Comparison of ENCODE assay signal across 12 cellular contexts in genomic region chr1:204923626-204924012, GRCh38.
"Had no signal": no experiment of that assay in that cellular context is flagged by ENCODE, and none has a peak within 500 bp of the region (broad histone marks: within the 10 kb centered on the region; RNA-seq: fewer than 3 reads in every experiment).

No MANE protein-coding gene starts in this region.

- H3K4me3 ChIP-seq: colonic mucosa, pancreas, stomach, thyroid gland had no signal

- FAIRE-seq: pancreas, small intestine had no signal

- H3K27me3 ChIP-seq: colonic mucosa, pancreas, thyroid gland had no signal

- H3K36me3 ChIP-seq: colonic mucosa, pancreas, stomach, thyroid gland had no signal

- DNase-seq: activated CD4-positive, alpha-beta memory T cell treated with anti-CD3 and anti-CD28 coated beads, Interleukin-2, amount 10 ng/mL, durations not matched to agents 7 days and 5 days; activated CD4-positive, alpha-beta T cell treated with anti-CD3 and anti-CD28 coated beads for 36 hours; activated naive CD8-positive, alpha-beta T cell treated with anti-CD3 and anti-CD28 coated beads, Interleukin-2, amount 10 ng/mL, durations not matched to agents 7 days and 5 days; activated T-cell treated with anti-CD3 and anti-CD28 coated beads, Interleukin-2, amount 50 U/mL, for 72 hours; colonic mucosa; effector memory CD8-positive, alpha-beta T cell; nephron progenitor cell; pancreas; small intestine; stomach; thyroid gland had no signal

- ATAC-seq: activated CD4-positive, alpha-beta T cell treated with anti-CD3 and anti-CD28 coated beads for 36 hours; activated T-cell treated with anti-CD3 and anti-CD28 coated beads, Interleukin-2, amount 50 U/mL, for 72 hours; effector memory CD8-positive, alpha-beta T cell; left lobe of liver had no signal

- H3K27ac ChIP-seq: colonic mucosa, pancreas, stomach, thyroid gland had no signal

- H3K9me3 ChIP-seq: colonic mucosa, pancreas, stomach, thyroid gland had no signal

- H3K4me1 ChIP-seq: colonic mucosa, thyroid gland had no signal
